Comparison of ENCODE assay signal across 4 cellular contexts in genomic region chr2:62521061-62521460, GRCh38. TPM values are rescaled to one million over a fixed set of nuclear protein-coding genes. Genes with fewer than 3 reads are reported as not detected.
"Had no signal": no experiment of that assay in that cellular context is flagged by ENCODE, and none has a peak within 500 bp of the region (broad histone marks: within the 10 kb centered on the region; RNA-seq: fewer than 3 reads in every experiment).

No MANE protein-coding gene starts in this region.

RNA-seq across cellular contexts. Expression of gene TMEM17, which starts 15.1 kb away (rescaled TPM):
- total RNA-seq: activated naive CD4-positive, alpha-beta T cell treated with anti-CD3 and anti-CD28 coated beads, Interleukin-2, amount 50 U/mL, for 72 hours; activated naive CD8-positive, alpha-beta T cell treated with anti-CD3 and anti-CD28 coated beads, Interleukin-2, amount 10 ng/mL, durations not matched to agents 7 days and 5 days; activated T-helper 2 cell treated with anti-CD3 and anti-CD28 coated beads, Interferon-gamma antibody, Interleukin-2, Interleukin-4, amounts not matched to agents 10 μg/mL and 5 μg/mL and 100 μg/mL, durations not matched to agents 14 hours and 24 hours and 36 hours; ascending aorta had no signal
